11 cellular contexts compared by ENCODE assay signal in genomic region chr12:119179335-119180021, GRCh38. TPM values are rescaled to one million over a fixed set of nuclear protein-coding genes. Genes with fewer than 3 reads are reported as not detected.
A peak's percentile ranks its signal among the peaks of the same experiment; 100 is the strongest.
DNase-seq lines count a peak whose midpoint lies in the region; ATAC-seq and TF ChIP-seq lines count a peak whose summit lies in the region.
"Had no signal": no experiment of that assay in that cellular context is flagged by ENCODE, and none has a peak within 500 bp of the region (broad histone marks: within the 10 kb centered on the region; RNA-seq: fewer than 3 reads in every experiment).

No MANE protein-coding gene starts in this region.

- H3K79me2 ChIP-seq in hepatocyte = peaks cover 29% of the 10 kb centered on the region

- H3K4me3 ChIP-seq in hepatocyte (peak overlapping the region; percentile 12), skeletal muscle satellite cell (ENCODE audit: low read length) (peak overlapping the region; percentile 73)

- peak overlapping the region; percentile 84 for H3K9ac ChIP-seq in skeletal muscle satellite cell (ENCODE audit: low read depth, low read length)

- H3K36me3 ChIP-seq in hepatocyte (replicated peaks; ENCODE audit: insufficient read depth, low read depth) (no peaks in the 10 kb centered on the region), skeletal muscle satellite cell (ENCODE audit: insufficient read depth, low read length) (no peaks in the 10 kb centered on the region)

- H3K27ac Mint-ChIP-seq in natural killer cell = no peak overlapping the region
- H3K27ac Mint-ChIP-seq: activated CD8-positive, alpha-beta memory T cell treated with anti-CD3 and anti-CD28 coated beads, Interleukin-2, amount 10 ng/mL, durations not matched to agents 7 days and 5 days had no signal

- no peaks in the 10 kb centered on the region for H3K9me2 ChIP-seq in hepatocyte (replicated peaks; ENCODE audit: insufficient read depth)

- intact Hi-C loops in natural killer cell (cut with micrococcal nuclease) = no loop called here

- H3K27me3 ChIP-seq in hepatocyte = no peaks in the 10 kb centered on the region
- peaks cover 4% of the 10 kb centered on the region for H3K27me3 ChIP-seq in skeletal muscle satellite cell (ENCODE audit: control insufficient read depth, insufficient read depth, low read length)

- peaks cover 13 to 20% of the 10 kb centered on the region in 2 donors for H3K27me3 Mint-ChIP-seq in natural killer cell (ENCODE audit: low read depth in 2 of 2)
- H3K27me3 Mint-ChIP-seq: activated CD8-positive, alpha-beta memory T cell treated with anti-CD3 and anti-CD28 coated beads, Interleukin-2, amount 10 ng/mL, durations not matched to agents 7 days and 5 days had no signal

- H3K27ac ChIP-seq in adipose tissue (ENCODE audit: low read depth, low read length) (peak overlapping the region; percentile 4), hepatocyte (peak overlapping the region; percentile 95)

- no peaks in the 10 kb centered on the region for H3K36me3 Mint-ChIP-seq in natural killer cell
- H3K36me3 Mint-ChIP-seq: activated CD8-positive, alpha-beta memory T cell treated with anti-CD3 and anti-CD28 coated beads, Interleukin-2, amount 10 ng/mL, durations not matched to agents 7 days and 5 days had no signal

- H3K9me3 ChIP-seq in hepatocyte (ENCODE audit: low read depth) = no peaks in the 10 kb centered on the region
- no peaks in the 10 kb centered on the region for H3K9me3 ChIP-seq in skeletal muscle satellite cell (replicated peaks; ENCODE audit: low read length)

- H3K4me2 ChIP-seq in hepatocyte (peak overlapping the region; percentile 77), skeletal muscle satellite cell (ENCODE audit: low read length) (peak overlapping the region; percentile 98)

- DNase-seq in H4 (ENCODE audit: low spot score) = peak; percentile 64
- peak; percentile 83 for DNase-seq in hepatocyte (ENCODE audit: low spot score)
- no peak for DNase-seq in NCI-H526 (lab: John Stamatoyannopoulos, UW)
- DNase-seq in natural killer cell = no peak
- DNase-seq: activated CD8-positive, alpha-beta memory T cell treated with anti-CD3 and anti-CD28 coated beads, Interleukin-2, amount 10 ng/mL, durations not matched to agents 7 days and 5 days; MV-4-11 had no signal

- WGBS in adipose tissue, 3 donors = 24 to 47% (median 42%) methylated on average over 18 of the region's 18 CpGs
- 51% methylated on average over 15 of the region's 18 CpGs for WGBS in hepatocyte (ENCODE audit: low lambda C conversion rate, missing lambda C conversion rate)

- no peak for TF ChIP-seq CTCF in hepatocyte (IDR thresholded peaks at IDR 0.05; ENCODE audit: poor library complexity)
- no peak for TF ChIP-seq CTCF in natural killer cell (IDR thresholded peaks at IDR 0.05)

- ATAC-seq in GM18870 (IDR thresholded peaks at IDR 0.05; ENCODE audit: unreplicated experiment) (no peak), natural killer cell (no peak), HG03439 (IDR thresholded peaks at IDR 0.05; ENCODE audit: unreplicated experiment) (no peak)
- ATAC-seq: activated CD8-positive, alpha-beta memory T cell treated with anti-CD3 and anti-CD28 coated beads, Interleukin-2, amount 10 ng/mL, durations not matched to agents 7 days and 5 days had no signal

- H3K4me1 Mint-ChIP-seq in natural killer cell = no peaks in the 10 kb centered on the region
- H3K4me1 Mint-ChIP-seq: activated CD8-positive, alpha-beta memory T cell treated with anti-CD3 and anti-CD28 coated beads, Interleukin-2, amount 10 ng/mL, durations not matched to agents 7 days and 5 days had no signal

- no peak overlapping the region for H2AFZ ChIP-seq in hepatocyte

- H3K4me1 ChIP-seq in hepatocyte (ENCODE audit: insufficient read depth) = peaks cover 24% of the 10 kb centered on the region
- H3K4me1 ChIP-seq in skeletal muscle satellite cell (ENCODE audit: control insufficient read depth, insufficient read depth, low read length) = peaks cover 55% of the 10 kb centered on the region

- H3K4me3 Mint-ChIP-seq in natural killer cell = no peak overlapping the region
- H3K4me3 Mint-ChIP-seq: activated CD8-positive, alpha-beta memory T cell treated with anti-CD3 and anti-CD28 coated beads, Interleukin-2, amount 10 ng/mL, durations not matched to agents 7 days and 5 days had no signal

- no peaks in the 10 kb centered on the region for H4K20me1 ChIP-seq in hepatocyte (ENCODE audit: insufficient read depth, poor library complexity, severe bottlenecking)

- H3K9me3 Mint-ChIP-seq in natural killer cell = no peaks in the 10 kb centered on the region
- H3K9me3 Mint-ChIP-seq: neural crest cell had no signal

RNA-seq across cellular contexts. Expression of gene HSPB8, which starts 0.7 kb away (rescaled TPM):
- total RNA-seq in H4 (2014; rRNA removed; shearing (Covaris generic)) = 49.4 and 51.5 TPM in 2 replicates
- 10 to 100 TPM in 2 of 3 donors, 1 to 10 TPM in 1; 9.4 to 75.5 (median 55.1) TPM for polyA plus RNA-seq in adipose tissue
- total RNA-seq in hepatocyte = 28.5 and 29.7 TPM in 2 replicates
- 39.7 and 45.4 TPM in 2 replicates for polyA plus RNA-seq in hepatocyte
- total RNA-seq in skeletal muscle satellite cell (2012; rRNA removed) = 12.2 and 22.9 TPM in 2 replicates
- not detected for total RNA-seq in natural killer cell
- total RNA-seq: activated CD8-positive, alpha-beta memory T cell treated with anti-CD3 and anti-CD28 coated beads, Interleukin-2, amount 10 ng/mL, durations not matched to agents 7 days and 5 days had no signal

Comparison
In these comparisons a context has a peak if more than half of its experiments do, and no peak if none do; other contexts are left out.
1. DNase-seq: peak in H4 (single experiment) and hepatocyte (single experiment); none in NCI-H526 (0 of 2) and natural killer cell (single experiment).
2. RNA of gene HSPB8, which starts 0.7 kb away (total RNA-seq): 49.4 to 51.5 TPM in H4 and 28.5 to 29.7 TPM in hepatocyte; not detected in natural killer cell; every median in the first group is over 10 times any median in the second.